ENCODE assay signal across 18 cellular contexts in the genomic region with DNA sequence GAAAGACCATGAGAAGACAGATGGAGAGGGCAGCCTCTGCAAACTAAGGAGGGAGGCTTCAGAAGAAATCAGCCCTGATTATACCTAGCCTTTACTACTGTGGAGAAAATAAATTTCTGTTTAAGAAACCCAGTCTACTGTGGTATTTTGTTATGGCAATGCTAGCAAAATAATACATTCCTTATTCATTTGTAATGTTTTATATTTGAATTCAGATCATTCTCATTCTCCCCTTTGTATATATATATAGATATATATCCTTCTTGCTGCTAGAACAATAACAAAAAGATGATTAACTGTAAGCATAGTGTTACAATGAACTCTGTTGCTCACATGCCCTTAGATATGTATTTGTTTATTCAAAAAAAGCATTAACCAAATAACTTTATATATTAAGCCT. TPM values are rescaled to one million over a fixed set of nuclear protein-coding genes. Genes with fewer than 3 reads are reported as not detected.
DNase-seq lines count a peak whose midpoint lies in the region; ATAC-seq, FAIRE-seq and TF ChIP-seq lines count a peak whose summit lies in the region.
"Had no signal": no experiment of that assay in that cellular context is flagged by ENCODE, and none has a peak within 500 bp of the region (broad histone marks: within the 10 kb centered on the region; RNA-seq: fewer than 3 reads in every experiment).

No MANE protein-coding gene starts in this region.

- no peaks in the 10 kb centered on the region for H3K36me3 Mint-ChIP-seq in astrocyte (ENCODE audit: low read depth, unreplicated experiment)
- H3K36me3 Mint-ChIP-seq: IgD-negative memory B cell had no signal

- H3K4me3 ChIP-seq in HUES48 (ENCODE audit: low read depth, low read length): 0 out of 2 replicates have a peak overlapping the region, but pooled peaks have one; percentile 22
- H3K4me3 ChIP-seq in astrocyte (ENCODE audit: insufficient read depth, low read depth, low read length): no peak overlapping the region
- H3K4me3 ChIP-seq in skeletal muscle satellite cell (ENCODE audit: low read length): peak overlapping the region; percentile 9
- H3K4me3 ChIP-seq in kidney (ENCODE audit: low read length in 2 of 2): no peak overlapping the region
- H3K4me3 ChIP-seq in transverse colon: no peak overlapping the region
- H3K4me3 ChIP-seq: A549 had no signal

- H4K20me1 ChIP-seq in astrocyte (ENCODE audit: insufficient read depth, low read length): no peaks in the 10 kb centered on the region

- no peaks in the 10 kb centered on the region for H3K79me2 ChIP-seq in astrocyte (ENCODE audit: insufficient read depth, low read length)

- H3K27me3 Mint-ChIP-seq in astrocyte (ENCODE audit: low read depth, unreplicated experiment): no peaks in the 10 kb centered on the region
- H3K27me3 Mint-ChIP-seq: IgD-negative memory B cell had no signal

- peaks cover 38% of the 10 kb centered on the region for H3K4me1 ChIP-seq in HUES48 (ENCODE audit: control insufficient read depth, insufficient read depth, low read length)
- no peaks in the 10 kb centered on the region for H3K4me1 ChIP-seq in astrocyte (ENCODE audit: insufficient read depth, low read length)
- H3K4me1 ChIP-seq in skeletal muscle satellite cell (ENCODE audit: control insufficient read depth, insufficient read depth, low read length): peaks cover 29% of the 10 kb centered on the region
- H3K4me1 ChIP-seq in kidney (ENCODE audit: control insufficient read depth in 1 of 2, insufficient read depth in 1 of 2, low read depth in 1 of 2, low read length in 2 of 2): no peaks in the 10 kb centered on the region
- no peaks in the 10 kb centered on the region for H3K4me1 ChIP-seq in transverse colon
- H3K4me1 ChIP-seq: A549 had no signal

- TF ChIP-seq POLR2A in transverse colon (IDR thresholded peaks at IDR 0.05): no peak

- no peak for DNase-seq in astrocyte (ENCODE audit: low read depth)
- peak; percentile 52 for DNase-seq in iris pigment epithelial cell (ENCODE audit: low read depth)
- DNase-seq in ACHN: no peak
- DNase-seq in kidney: no peak
- no peak for DNase-seq in transverse colon
- DNase-seq: Calu3, DMS53, Kasumi-1, MV-4-11, NCI-H187 treated with DMSO at 0.1 percent for 48 hours, NCI-H748 treated with DMSO at 0.1 percent for 48 hours, PC-3 had no signal

- no peak overlapping the region for H3K27ac Mint-ChIP-seq in astrocyte (ENCODE audit: unreplicated experiment)
- H3K27ac Mint-ChIP-seq: IgD-negative memory B cell had no signal

- in situ Hi-C loops in ACHN (cut with HindIII; ENCODE audit: low pct_ligation_motif_present, low pct_unique_long_range_greater_than_20kb, low sequenced_read_pairs) (no loop called here), transverse colon (cut with MboI; ENCODE audit: low pct_ligation_motif_present in 1 of 4, low pct_unique_long_range_greater_than_20kb in 1 of 4, low sequenced_read_pairs in 3 of 4) (no loop called here)

- no peaks in the 10 kb centered on the region for H3K9me3 ChIP-seq in HUES48 (ENCODE audit: control insufficient read depth, insufficient read depth, low read length)
- H3K9me3 ChIP-seq in astrocyte (ENCODE audit: insufficient read depth, low read depth, low read length): no peaks in the 10 kb centered on the region
- no peaks in the 10 kb centered on the region for H3K9me3 ChIP-seq in skeletal muscle satellite cell (replicated peaks; ENCODE audit: low read length)
- no peaks in the 10 kb centered on the region for H3K9me3 ChIP-seq in kidney (ENCODE audit: control insufficient read depth in 1 of 2, low read length in 2 of 2)
- H3K9me3 ChIP-seq in transverse colon: no peaks in the 10 kb centered on the region
- H3K9me3 ChIP-seq: A549 had no signal

- H3K36me3 ChIP-seq in HUES48 (ENCODE audit: control insufficient read depth, insufficient read depth, low read length) (no peaks in the 10 kb centered on the region), astrocyte (ENCODE audit: insufficient read depth, low read length) (no peaks in the 10 kb centered on the region), skeletal muscle satellite cell (ENCODE audit: insufficient read depth, low read length) (no peaks in the 10 kb centered on the region), kidney (ENCODE audit: control insufficient read depth in 1 of 2, insufficient read depth in 2 of 2, low read length in 2 of 2) (no peaks in the 10 kb centered on the region), transverse colon (no peaks in the 10 kb centered on the region)

- no peak for TF ChIP-seq EP300 in transverse colon (IDR thresholded peaks at IDR 0.05; ENCODE audit: low read depth)

- no peaks in the 10 kb centered on the region for H3K9me3 Mint-ChIP-seq in astrocyte (ENCODE audit: unreplicated experiment)

- intact Hi-C loops in kidney (cut with DNase I): no loop called here
- intact Hi-C loops in transverse colon (cut with DNase I; ENCODE audit: low total_unique reads): no loop called here

- H3K4me1 Mint-ChIP-seq in astrocyte (ENCODE audit: low read depth, unreplicated experiment): peaks cover 2% of the 10 kb centered on the region
- H3K4me1 Mint-ChIP-seq: IgD-negative memory B cell had no signal

- FAIRE-seq in astrocyte (lab: Jason Lieb, UNC) (peak; percentile 47), kidney (lab: Jason Lieb, UNC) (no peak)
- FAIRE-seq: A549 had no signal

- no peak overlapping the region for H2AFZ ChIP-seq in astrocyte (ENCODE audit: low read depth, low read length)

- H3K27ac ChIP-seq in HUES48 (ENCODE audit: low read depth, low read length): peak overlapping the region; percentile 51
- H3K27ac ChIP-seq in astrocyte (ENCODE audit: low read depth, low read length): peak overlapping the region; percentile 26
- no peak overlapping the region for H3K27ac ChIP-seq in kidney (ENCODE audit: low read depth in 2 of 2, low read length in 2 of 2)
- H3K27ac ChIP-seq in transverse colon: peak overlapping the region in 1 of 4 donors; percentile 20
- H3K27ac ChIP-seq: A549, RWPE1 had no signal

- H3K9ac ChIP-seq in HUES48 (ENCODE audit: low read depth, low read length): no peak overlapping the region
- H3K9ac ChIP-seq in astrocyte (ENCODE audit: low read length): peak overlapping the region; percentile 31
- H3K9ac ChIP-seq in skeletal muscle satellite cell (ENCODE audit: low read depth, low read length): peak overlapping the region; percentile 83
- no peak overlapping the region for H3K9ac ChIP-seq in kidney (ENCODE audit: low read length in 2 of 2)

- no peak overlapping the region for H3K4me2 ChIP-seq in astrocyte (ENCODE audit: low read length)
- H3K4me2 ChIP-seq in skeletal muscle satellite cell (ENCODE audit: low read length): peak overlapping the region; percentile 52
- H3K4me2 ChIP-seq: A549 had no signal

- TF ChIP-seq CTCF in astrocyte (IDR thresholded peaks at IDR 0.05; ENCODE audit: insufficient read depth, low read depth, low read length) (no peak), kidney (IDR thresholded peaks at IDR 0.05; ENCODE audit: borderline replicate concordance, extremely low read depth, insufficient read depth) (no peak), transverse colon (IDR thresholded peaks at IDR 0.05) (no peak)

- H3K27me3 ChIP-seq in HUES48 (ENCODE audit: control insufficient read depth, insufficient read depth, low read length): peaks cover 52% of the 10 kb centered on the region
- H3K27me3 ChIP-seq in astrocyte (ENCODE audit: insufficient read depth, low read length): no peaks in the 10 kb centered on the region
- H3K27me3 ChIP-seq in skeletal muscle satellite cell (ENCODE audit: control insufficient read depth, insufficient read depth, low read length): no peaks in the 10 kb centered on the region
- H3K27me3 ChIP-seq in transverse colon: no peaks in the 10 kb centered on the region

- ATAC-seq in GM18519 (IDR thresholded peaks at IDR 0.05; ENCODE audit: low FRiP score, unreplicated experiment): no peak
- ATAC-seq: A549, PC-3 had no signal

- no peak overlapping the region for H3K4me3 Mint-ChIP-seq in astrocyte (ENCODE audit: unreplicated experiment)
- H3K4me3 Mint-ChIP-seq: IgD-negative memory B cell had no signal

RNA-seq across cellular contexts. Expression of a gene that starts 22.5 kb away (rescaled TPM):
- total RNA-seq in astrocyte (22.2 and 25.0 TPM in 2 replicates), kidney (17.9 TPM), transverse colon (10 to 100 TPM; 20.9 to 44.6 (median 32.5) TPM)
- 2.8 and 5.9 TPM in 2 replicates for total RNA-seq in skeletal muscle satellite cell (2012; rRNA removed)
- 4.2 TPM for polyA plus RNA-seq in kidney (ENCODE audit: insufficient read depth, low read depth, low replicate concordance)
- total RNA-seq: PC-3 had no signal

Comparison
In these comparisons a context has a peak if more than half of its experiments do, and no peak if none do; other contexts are left out.
1. H3K27ac ChIP-seq: peak in HUES48 (single experiment) and astrocyte (single experiment); none in kidney (0 of 2).
2. H3K4me3 ChIP-seq: peak in HUES48 (single experiment) and skeletal muscle satellite cell (single experiment); none in astrocyte (single experiment), kidney (0 of 2) and transverse colon (0 of 4).
3. H3K9ac ChIP-seq: peak in astrocyte (single experiment) and skeletal muscle satellite cell (single experiment); none in HUES48 (single experiment) and kidney (0 of 2).